ENCODE assay signal across 12 cellular contexts in genomic region chr20:46990017-46990810, GRCh38.
DNase-seq lines count a peak whose midpoint lies in the region; ATAC-seq, FAIRE-seq and TF ChIP-seq lines count a peak whose summit lies in the region.
"Had no signal": no experiment of that assay in that cellular context is flagged by ENCODE, and none has a peak within 500 bp of the region (broad histone marks: within the 10 kb centered on the region; RNA-seq: fewer than 3 reads in every experiment).

No MANE protein-coding gene starts in this region.

- no peaks in the 10 kb centered on the region for H3K27me3 ChIP-seq in keratinocyte (ENCODE audit: control insufficient read depth, extremely low read depth, insufficient read depth, low read length)
- no peaks in the 10 kb centered on the region for H3K27me3 ChIP-seq in thymus (ENCODE audit: control insufficient read depth, insufficient read depth)

- H3K9ac ChIP-seq in keratinocyte (ENCODE audit: control insufficient read depth, extremely low read depth, insufficient read depth, low read length) = no peak overlapping the region

- H3K4me3 ChIP-seq in keratinocyte (ENCODE audit: control insufficient read depth in 2 of 3, extremely low read depth in 1 of 3, insufficient read depth in 2 of 3, low read depth in 1 of 3, low read length in 3 of 3) = no peak overlapping the region
- no peak overlapping the region for H3K4me3 ChIP-seq in thymus (ENCODE audit: low read length)
- H3K4me3 ChIP-seq: A549 had no signal

- H3K4me1 ChIP-seq in keratinocyte (ENCODE audit: control insufficient read depth, extremely low read depth, insufficient read depth, low read length) = no peaks in the 10 kb centered on the region
- H3K4me1 ChIP-seq in thymus (ENCODE audit: control insufficient read depth, insufficient read depth, low read length) = no peaks in the 10 kb centered on the region

- intact Hi-C loops in activated CD4-positive, alpha-beta T cell treated with anti-CD3 and anti-CD28 coated beads, Interleukin-2, amount 10 ng/mL, durations not matched to agents 24 days and 14 days (cut with micrococcal nuclease) = loop anchor here (5.0 kb wide), 1 partner anchor 443 kb away; no protein-coding TSS in a partner anchor

- H4K20me1 ChIP-seq in keratinocyte (ENCODE audit: control insufficient read depth, extremely low read depth, insufficient read depth, low read length) = no peaks in the 10 kb centered on the region

- H3K9me3 Mint-ChIP-seq in activated CD4-positive, alpha-beta T cell treated with anti-CD3 and anti-CD28 coated beads, Interleukin-2, amount 10 ng/mL, durations not matched to agents 24 days and 14 days = peaks cover under 1% of the 10 kb centered on the region
- H3K9me3 Mint-ChIP-seq in activated CD8-positive, alpha-beta memory T cell treated with anti-CD3 and anti-CD28 coated beads, Interleukin-2, amount 10 ng/mL, durations not matched to agents 7 days and 5 days (ENCODE audit: low read depth) = no peaks in the 10 kb centered on the region

- WGBS in thymus = 51% methylated on average over 14 of the region's 14 CpGs

- dilution Hi-C loops in keratinocyte (cut with MboI; ENCODE audit: extremely low pct_ligation_motif_present, low sequenced_read_pairs) = no loop called here

- no peaks in the 10 kb centered on the region for H3K79me2 ChIP-seq in keratinocyte (ENCODE audit: control insufficient read depth, insufficient read depth, low read length)

- DNase-seq in activated CD4-positive, alpha-beta T cell treated with anti-CD3 and anti-CD28 coated beads, Interleukin-2, amount 10 ng/mL, durations not matched to agents 24 days and 14 days = peak; percentile 92
- no peak for DNase-seq in activated CD4-positive, alpha-beta T cell treated with anti-CD3 and anti-CD28 coated beads, Interleukin-2, amount 50 U/mL, for 1 hour
- peak; percentile 87 for DNase-seq in activated CD8-positive, alpha-beta memory T cell treated with anti-CD3 and anti-CD28 coated beads, Interleukin-2, amount 10 ng/mL, durations not matched to agents 7 days and 5 days
- DNase-seq in keratinocyte (ENCODE audit: low read depth, low spot score) = no peak
- no peak for DNase-seq in GM13977 (ENCODE audit: low spot score)
- no peak for DNase-seq in NCI-H1436 (lab: John Stamatoyannopoulos, UW)
- DNase-seq: NCI-H510A treated with DMSO at 0.1 percent for 48 hours had no signal

- no peaks in the 10 kb centered on the region for H3K9me1 ChIP-seq in keratinocyte (ENCODE audit: control insufficient read depth, extremely low read depth, insufficient read depth, low read length)

- H3K36me3 ChIP-seq in keratinocyte (ENCODE audit: control insufficient read depth in 2 of 2, extremely low read depth in 1 of 2, insufficient read depth in 2 of 2, low read length in 2 of 2) (no peaks in the 10 kb centered on the region), thymus (ENCODE audit: control insufficient read depth, insufficient read depth) (no peaks in the 10 kb centered on the region)

- H3K27me3 Mint-ChIP-seq in activated CD4-positive, alpha-beta T cell treated with anti-CD3 and anti-CD28 coated beads, Interleukin-2, amount 10 ng/mL, durations not matched to agents 24 days and 14 days = peaks cover 2% of the 10 kb centered on the region
- H3K27me3 Mint-ChIP-seq in activated CD8-positive, alpha-beta memory T cell treated with anti-CD3 and anti-CD28 coated beads, Interleukin-2, amount 10 ng/mL, durations not matched to agents 7 days and 5 days = peaks cover 8% of the 10 kb centered on the region

- no peak overlapping the region for H3K27ac ChIP-seq in keratinocyte (ENCODE audit: control insufficient read depth, insufficient read depth, low read length)
- peak overlapping the region; percentile 77 for H3K27ac ChIP-seq in thymus (ENCODE audit: low read depth)

- H2AFZ ChIP-seq in keratinocyte (ENCODE audit: control insufficient read depth, low read length) = no peak overlapping the region

- H3K36me3 Mint-ChIP-seq in activated CD4-positive, alpha-beta T cell treated with anti-CD3 and anti-CD28 coated beads, Interleukin-2, amount 10 ng/mL, durations not matched to agents 24 days and 14 days (ENCODE audit: low read depth) = peaks cover 2% of the 10 kb centered on the region
- H3K36me3 Mint-ChIP-seq in activated CD8-positive, alpha-beta memory T cell treated with anti-CD3 and anti-CD28 coated beads, Interleukin-2, amount 10 ng/mL, durations not matched to agents 7 days and 5 days = peaks cover 3% of the 10 kb centered on the region

- TF ChIP-seq CTCF in keratinocyte (optimal IDR thresholded peaks at IDR 0.05 in 1 of 3, IDR thresholded peaks at IDR 0.05 in 1 of 3, conservative IDR thresholded peaks at IDR 0.05 in 1 of 3; ENCODE audit: extremely low read depth in 1 of 3, insufficient read depth in 2 of 3, low read length in 3 of 3) (no peak), GM13977 (IDR thresholded peaks at IDR 0.05; ENCODE audit: extremely low read depth, insufficient read depth, missing control alignments) (no peak)

- in situ Hi-C loops in GM13977 (cut with MboI; ENCODE audit: low pct_unique_long_range_greater_than_20kb, low sequenced_read_pairs, unreplicated experiment) = no loop called here

- ATAC-seq in activated CD8-positive, alpha-beta memory T cell treated with anti-CD3 and anti-CD28 coated beads, Interleukin-2, amount 10 ng/mL, durations not matched to agents 7 days and 5 days = peak; percentile 81
- ATAC-seq in GM18873 (IDR thresholded peaks at IDR 0.05; ENCODE audit: low FRiP score, unreplicated experiment) = no peak
- ATAC-seq: A549 had no signal

- H3K9me3 ChIP-seq in keratinocyte (ENCODE audit: control insufficient read depth, low read depth, low read length) = no peaks in the 10 kb centered on the region
- H3K9me3 ChIP-seq in thymus (ENCODE audit: control insufficient read depth) = no peaks in the 10 kb centered on the region
- H3K9me3 ChIP-seq: A549 had no signal

- peak overlapping the region; percentile 91 for H3K27ac Mint-ChIP-seq in activated CD4-positive, alpha-beta T cell treated with anti-CD3 and anti-CD28 coated beads, Interleukin-2, amount 10 ng/mL, durations not matched to agents 24 days and 14 days
- H3K27ac Mint-ChIP-seq in activated CD8-positive, alpha-beta memory T cell treated with anti-CD3 and anti-CD28 coated beads, Interleukin-2, amount 10 ng/mL, durations not matched to agents 7 days and 5 days = peak overlapping the region; percentile 91

- peaks cover 41% of the 10 kb centered on the region for H3K4me1 Mint-ChIP-seq in activated CD4-positive, alpha-beta T cell treated with anti-CD3 and anti-CD28 coated beads, Interleukin-2, amount 10 ng/mL, durations not matched to agents 24 days and 14 days
- H3K4me1 Mint-ChIP-seq in activated CD8-positive, alpha-beta memory T cell treated with anti-CD3 and anti-CD28 coated beads, Interleukin-2, amount 10 ng/mL, durations not matched to agents 7 days and 5 days = peaks cover 52% of the 10 kb centered on the region

- CTCF ChIA-PET in activated CD8-positive, alpha-beta memory T cell treated with anti-CD3 and anti-CD28 coated beads, Interleukin-2, amount 10 ng/mL, durations not matched to agents 7 days and 5 days (lab: Charles Lee) = interaction anchor here (1.3 kb wide), 1 partner anchor 10 kb away, joined by 7 read pairs; no protein-coding TSS in a partner anchor

- FAIRE-seq in keratinocyte (lab: Jason Lieb, UNC) = no peak
- FAIRE-seq: A549, G401.6 had no signal

- H3K4me3 Mint-ChIP-seq in activated CD4-positive, alpha-beta T cell treated with anti-CD3 and anti-CD28 coated beads, Interleukin-2, amount 10 ng/mL, durations not matched to agents 24 days and 14 days = peak overlapping the region; percentile 50
- peak overlapping the region; percentile 27 for H3K4me3 Mint-ChIP-seq in activated CD8-positive, alpha-beta memory T cell treated with anti-CD3 and anti-CD28 coated beads, Interleukin-2, amount 10 ng/mL, durations not matched to agents 7 days and 5 days
- H3K4me3 Mint-ChIP-seq: nephron had no signal

- H3K4me2 ChIP-seq in keratinocyte (ENCODE audit: control insufficient read depth, extremely low read depth, insufficient read depth, low read depth, low read length) = peak overlapping the region; percentile 14
- H3K4me2 ChIP-seq: A549 had no signal

Comparison
In these comparisons a context has a peak if more than half of its experiments do, and no peak if none do; other contexts are left out.
1. DNase-seq: peak in activated CD4-positive, alpha-beta T cell treated with anti-CD3 and anti-CD28 coated beads, Interleukin-2, amount 10 ng/mL, durations not matched to agents 24 days and 14 days (single experiment) and activated CD8-positive, alpha-beta memory T cell treated with anti-CD3 and anti-CD28 coated beads, Interleukin-2, amount 10 ng/mL, durations not matched to agents 7 days and 5 days (single experiment); none in activated CD4-positive, alpha-beta T cell treated with anti-CD3 and anti-CD28 coated beads, Interleukin-2, amount 50 U/mL, for 1 hour (single experiment), keratinocyte (single experiment), GM13977 (single experiment) and NCI-H1436 (single experiment).